Comparison of ENCODE assay signal across 5 cellular contexts in genomic region chr2:107535905-107536689, GRCh38.
DNase-seq lines count a peak whose midpoint lies in the region; ATAC-seq, FAIRE-seq and TF ChIP-seq lines count a peak whose summit lies in the region.
"Not testable (repeated sequence)": the region's sequence is repeated elsewhere in the genome, so short reads cannot be mapped to it uniquely, and the experiment has no call there.

No MANE protein-coding gene starts in this region.

- not testable (repeated sequence) for FAIRE-seq in kidney (lab: Jason Lieb, UNC)

- DNase-seq in activated gamma-delta T cell (lab: John Stamatoyannopoulos, UW) (peak; percentile 9), Right ventricle myocardium superior (peak; percentile 30), right cardiac atrium (peak in 2 of 3 donors; percentile 49), kidney (peak; percentile 56)
- not testable (repeated sequence) for DNase-seq in neuronal stem cell (ENCODE audit: low spot score)

- H3K79me1 ChIP-seq in neuronal stem cell (ENCODE audit: low read depth, low read length), result not testable (repeated sequence)

- H3K23ac ChIP-seq in neuronal stem cell (ENCODE audit: low read depth, low read length, poor library complexity), result not testable (repeated sequence)

- H3K4me3 ChIP-seq in right cardiac atrium (ENCODE audit: low read length); kidney (ENCODE audit: low read length in 2 of 2): not testable (repeated sequence)
- H3K4me3 ChIP-seq in neuronal stem cell (ENCODE audit: low read length in 2 of 2), result peak overlapping the region in 1 of 2 donors; percentile 60

- H4K8ac ChIP-seq in neuronal stem cell (ENCODE audit: low read depth, low read length), result peak overlapping the region; percentile 43

- not testable (repeated sequence) for TF ChIP-seq CTCF in kidney (IDR thresholded peaks at IDR 0.05; ENCODE audit: borderline replicate concordance, extremely low read depth, insufficient read depth)

- not testable (repeated sequence) for H3K18ac ChIP-seq in neuronal stem cell (ENCODE audit: low read length)

- not testable (repeated sequence) for H2BK5ac ChIP-seq in neuronal stem cell (ENCODE audit: low read length)

- not testable (repeated sequence) for H3K4me2 ChIP-seq in neuronal stem cell (ENCODE audit: insufficient read depth, low read length, poor library complexity, severe bottlenecking)

- intact Hi-C loops in Right ventricle myocardium superior (cut with DNase I); right cardiac atrium (cut with DNase I); kidney (cut with DNase I): not testable (repeated sequence)

- not testable (repeated sequence) for H3K9ac ChIP-seq in kidney (ENCODE audit: low read length in 2 of 2); neuronal stem cell (ENCODE audit: low read depth, low read length, poor library complexity)

- not testable (repeated sequence) for H2BK15ac ChIP-seq in neuronal stem cell (ENCODE audit: low read length)

- not testable (repeated sequence) for H3K36me3 ChIP-seq in kidney (ENCODE audit: control insufficient read depth in 1 of 2, insufficient read depth in 2 of 2, low read length in 2 of 2); neuronal stem cell (replicated peaks in 1 of 2; ENCODE audit: control insufficient read depth in 2 of 2, insufficient read depth in 2 of 2, low read length in 2 of 2)

- H3K4ac ChIP-seq in neuronal stem cell (ENCODE audit: low read length), result not testable (repeated sequence)

- WGBS in right cardiac atrium, result 91% methylated on average over 28 of the region's 28 CpGs
- WGBS in neuronal stem cell (ENCODE audit: extremely low coverage in 2 of 2, insufficient read length in 2 of 2, insufficient replicate concordance in 1 of 2), 2 donors, result no CpG with 5 or more reads among the region's 28 CpGs

- not testable (repeated sequence) for H2AFZ ChIP-seq in neuronal stem cell (ENCODE audit: low read length)

- not testable (repeated sequence) for H3K4me1 ChIP-seq in right cardiac atrium (ENCODE audit: control insufficient read depth, insufficient read depth, low read length); kidney (ENCODE audit: control insufficient read depth in 1 of 2, insufficient read depth in 1 of 2, low read depth in 1 of 2, low read length in 2 of 2); neuronal stem cell (ENCODE audit: control insufficient read depth in 2 of 2, insufficient read depth in 1 of 2, low read depth in 1 of 2, low read length in 2 of 2)

- peak overlapping the region; percentile 47 for H3K14ac ChIP-seq in neuronal stem cell (ENCODE audit: low read length)

- not testable (repeated sequence) for ATAC-seq in Right ventricle myocardium superior (ENCODE audit: poor library complexity); right cardiac atrium

- not testable (repeated sequence) for H4K91ac ChIP-seq in neuronal stem cell (ENCODE audit: low read depth, low read length, poor library complexity)

- not testable (repeated sequence) for H2BK120ac ChIP-seq in neuronal stem cell (ENCODE audit: low read depth, low read length)

- H3K27ac ChIP-seq in right cardiac atrium (ENCODE audit: low read length); kidney (ENCODE audit: low read depth in 2 of 2, low read length in 2 of 2); neuronal stem cell (replicated peaks; ENCODE audit: low read length): not testable (repeated sequence)

- H3K27me3 ChIP-seq in right cardiac atrium (ENCODE audit: control insufficient read depth, insufficient read depth); neuronal stem cell (ENCODE audit: control insufficient read depth in 3 of 3, insufficient read depth in 3 of 3, low read depth in 1 of 3, low read length in 3 of 3): not testable (repeated sequence)

- H3K9me3 ChIP-seq in right cardiac atrium (ENCODE audit: control insufficient read depth, low read length); kidney (ENCODE audit: control insufficient read depth in 1 of 2, low read length in 2 of 2); neuronal stem cell (replicated peaks in 1 of 2; ENCODE audit: control insufficient read depth in 2 of 2, insufficient read depth in 1 of 2, low read depth in 1 of 2, low read length in 2 of 2): not testable (repeated sequence)

- not testable (repeated sequence) for H2AK5ac ChIP-seq in neuronal stem cell (ENCODE audit: low read depth, low read length)

- not testable (repeated sequence) for H2BK12ac ChIP-seq in neuronal stem cell (ENCODE audit: low read length)
